ENCODE assay signal across 31 cellular contexts in the genomic region with DNA sequence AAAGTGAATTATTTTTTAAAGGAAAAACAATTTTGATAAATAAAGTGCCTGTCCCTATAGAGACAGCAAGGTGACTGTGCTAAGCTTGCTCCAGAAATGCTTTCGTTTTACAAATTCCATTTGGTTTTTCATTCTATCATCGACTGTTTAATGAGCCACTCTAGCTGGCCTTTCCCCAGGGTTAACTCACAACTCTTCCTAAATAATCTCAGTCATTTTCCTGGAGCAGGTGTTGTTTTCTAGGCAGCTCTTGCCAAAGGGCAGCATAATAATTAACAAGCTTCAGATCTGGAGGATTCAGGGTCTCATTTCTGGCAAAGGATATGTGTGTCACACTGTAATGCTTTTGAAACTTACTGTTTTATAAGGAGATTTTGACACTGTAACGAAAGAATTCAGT.
DNase-seq lines count a peak whose midpoint lies in the region; ATAC-seq and TF ChIP-seq lines count a peak whose summit lies in the region.
"Had no signal": no experiment of that assay in that cellular context is flagged by ENCODE, and none has a peak within 500 bp of the region (broad histone marks: within the 10 kb centered on the region; RNA-seq: fewer than 3 reads in every experiment).

No MANE protein-coding gene starts in this region.

- no peak for TF ChIP-seq CTCF in thoracic aorta (IDR thresholded peaks at IDR 0.05)
- TF ChIP-seq CTCF in natural killer cell (IDR thresholded peaks at IDR 0.05), result no peak
- TF ChIP-seq CTCF in nephron progenitor cell (IDR thresholded peaks at IDR 0.05), result no peak

- ATAC-seq in thoracic aorta (ENCODE audit: insufficient number of reproducible peaks, low FRiP score, low read depth) (no peak), natural killer cell (no peak), HG03280 (IDR thresholded peaks at IDR 0.05; ENCODE audit: unreplicated experiment) (no peak)
- ATAC-seq: activated CD4-positive, alpha-beta T cell treated with anti-CD3 and anti-CD28 coated beads for 36 hours; activated naive CD4-positive, alpha-beta T cell treated with anti-CD3 and anti-CD28 coated beads, Interleukin-2, amount 50 U/mL, for 72 hours; GM23338 had no signal

- H3K9me3 Mint-ChIP-seq in natural killer cell, result peaks cover 2 to 3% of the 10 kb centered on the region in 2 donors
- peaks cover 26% of the 10 kb centered on the region for H3K9me3 Mint-ChIP-seq in nephron progenitor cell

- H3K9me3 ChIP-seq in thoracic aorta, result no peaks in the 10 kb centered on the region
- H3K9me3 ChIP-seq: prostate gland had no signal

- H3K36me3 ChIP-seq in thoracic aorta, result no peaks in the 10 kb centered on the region
- H3K36me3 ChIP-seq: left ventricle myocardium inferior, prostate gland had no signal

- DNase-seq in DMS 273 (lab: John Stamatoyannopoulos, UW; ENCODE audit: unreplicated experiment), result peak; percentile 12
- DNase-seq in DMS 273 treated with DMSO at 0.1 percent for 48 hours (lab: John Stamatoyannopoulos, UW), result no peak
- DNase-seq in NCI-H69 (lab: John Stamatoyannopoulos, UW), result peak; percentile 60
- DNase-seq in kidney glomerular epithelial cell (lab: John Stamatoyannopoulos, UW), result peak; percentile 9
- DNase-seq in thoracic aorta (ENCODE audit: low spot score), result no peak
- DNase-seq in natural killer cell, result no peak
- no peak for DNase-seq in nephron progenitor cell
- DNase-seq: activated CD4-positive, alpha-beta T cell treated with anti-CD3 and anti-CD28 coated beads for 36 hours; AML-193; Calu3; CD4-positive, CD25-positive, alpha-beta regulatory T cell; effector CD4-positive, alpha-beta T cell; immature natural killer cell; left ventricle myocardium inferior; mesendoderm; NCI-H187 treated with DMSO at 0.1 percent for 48 hours; NCI-H2171 treated with DMSO at 0.1 percent for 48 hours; NCI-H526 treated with DMSO at 0.1 percent for 48 hours; stimulated activated CD4-positive, alpha-beta T cell treated with anti-CD3 and anti-CD28 coated beads, Interleukin-15, amount 100 ng/mL, for 24 hours; stimulated activated CD4-positive, alpha-beta T cell treated with anti-CD3 and anti-CD28 coated beads, Interleukin-4, amount 100 ng/mL, for 4 hours; SW 1271; T-helper 9 cell; trophoblast cell had no signal

- intact Hi-C loops in natural killer cell (cut with micrococcal nuclease), result no loop called here

- H3K27ac Mint-ChIP-seq in natural killer cell (no peak overlapping the region), nephron progenitor cell (no peak overlapping the region)
- H3K27ac Mint-ChIP-seq: activated CD4-positive, alpha-beta T cell treated with anti-CD3 and anti-CD28 coated beads for 36 hours; activated naive CD4-positive, alpha-beta T cell treated with anti-CD3 and anti-CD28 coated beads, Interleukin-2, amount 50 U/mL, for 72 hours; activated T-helper 2 cell treated with anti-CD3 and anti-CD28 coated beads, Interferon-gamma antibody, Interleukin-2, Interleukin-4, amounts not matched to agents 10 μg/mL and 5 μg/mL and 100 μg/mL, durations not matched to agents 14 hours and 24 hours and 36 hours; CD4-positive, CD25-positive, alpha-beta regulatory T cell; GM23338; immature natural killer cell had no signal

- H3K4me1 Mint-ChIP-seq in natural killer cell (peaks cover 8% of the 10 kb centered on the region in 2 donors), nephron progenitor cell (peaks cover 29% of the 10 kb centered on the region)
- H3K4me1 Mint-ChIP-seq: activated CD4-positive, alpha-beta T cell treated with anti-CD3 and anti-CD28 coated beads for 36 hours; CD4-positive, CD25-positive, alpha-beta regulatory T cell; GM23338 had no signal

- H3K27me3 ChIP-seq in thoracic aorta (replicated peaks; ENCODE audit: insufficient read depth), result no peaks in the 10 kb centered on the region

- H3K4me1 ChIP-seq in thoracic aorta (ENCODE audit: control insufficient read depth in 1 of 2, low read depth in 2 of 2), result peaks cover 9 to 39% of the 10 kb centered on the region in 2 donors
- H3K4me1 ChIP-seq: left ventricle myocardium inferior, prostate gland had no signal

- peak overlapping the region; percentile 61 for H3K4me3 ChIP-seq in thoracic aorta
- H3K4me3 ChIP-seq: GM23338, left ventricle myocardium inferior, prostate gland had no signal

- no peak overlapping the region for H3K4me3 Mint-ChIP-seq in natural killer cell
- H3K4me3 Mint-ChIP-seq in nephron progenitor cell, result no peak overlapping the region
- H3K4me3 Mint-ChIP-seq: activated CD4-positive, alpha-beta T cell treated with anti-CD3 and anti-CD28 coated beads for 36 hours; CD4-positive, CD25-positive, alpha-beta regulatory T cell; GM23338; immature natural killer cell had no signal

- H3K27ac ChIP-seq in thoracic aorta, result peak overlapping the region; percentile 42 to 43
- H3K27ac ChIP-seq: 22Rv1, epithelial cell of prostate, left ventricle myocardium inferior, prostate gland, VCaP had no signal

- peaks cover 25% of the 10 kb centered on the region for H3K36me3 Mint-ChIP-seq in natural killer cell
- H3K36me3 Mint-ChIP-seq in nephron progenitor cell (ENCODE audit: low read depth), result peaks cover 16% of the 10 kb centered on the region
- H3K36me3 Mint-ChIP-seq: CD4-positive, CD25-positive, alpha-beta regulatory T cell had no signal

- H3K27me3 Mint-ChIP-seq in natural killer cell (ENCODE audit: low read depth in 2 of 2) (no peaks in the 10 kb centered on the region), nephron progenitor cell (ENCODE audit: low read depth, poor library complexity) (no peaks in the 10 kb centered on the region)
- H3K27me3 Mint-ChIP-seq: activated CD4-positive, alpha-beta T cell treated with anti-CD3 and anti-CD28 coated beads for 36 hours; CD4-positive, CD25-positive, alpha-beta regulatory T cell had no signal

Comparison
In these comparisons a context has a peak if more than half of its experiments do, and no peak if none do; other contexts are left out.
1. DNase-seq: peak in DMS 273 (single experiment), NCI-H69 (single experiment) and kidney glomerular epithelial cell (single experiment); none in DMS 273 treated with DMSO at 0.1 percent for 48 hours (single experiment), thoracic aorta (single experiment), natural killer cell (single experiment) and nephron progenitor cell (single experiment).